12 cellular contexts compared by ENCODE assay signal in genomic region chr4:79652232-79652631, GRCh38.
DNase-seq lines count a peak whose midpoint lies in the region; ATAC-seq and TF ChIP-seq lines count a peak whose summit lies in the region.
"Had no signal": no experiment of that assay in that cellular context is flagged by ENCODE, and none has a peak within 500 bp of the region (broad histone marks: within the 10 kb centered on the region; RNA-seq: fewer than 3 reads in every experiment).

No MANE protein-coding gene starts in this region.

- ATAC-seq in lower lobe of right lung = peak; percentile 72 to 93
- no peak for ATAC-seq in HG03378 (IDR thresholded peaks at IDR 0.05; ENCODE audit: unreplicated experiment)
- ATAC-seq in GM21576 (IDR thresholded peaks at IDR 0.05; ENCODE audit: unreplicated experiment) = no peak

- H3K9me3 ChIP-seq in lower lobe of right lung = peaks cover under 1% of the 10 kb centered on the region

- H3K27ac ChIP-seq in 22Rv1 = peak overlapping the region; percentile 83
- H3K27ac ChIP-seq in lower lobe of right lung = no peak overlapping the region
- H3K27ac ChIP-seq: BLaER1, SJCRH30 had no signal

- DNase-seq in HT-29 (ENCODE audit: low spot score) = peak; percentile 5
- peak; percentile 15 for DNase-seq in brain pericyte (ENCODE audit: low read depth, low spot score)
- no peak for DNase-seq in lower lobe of right lung
- no peak for DNase-seq in activated naive CD4-positive, alpha-beta T cell treated with anti-CD3 and anti-CD28 coated beads, Interleukin-2, amount 50 U/mL, for 16 hours
- DNase-seq in Kasumi-1 (lab: John Stamatoyannopoulos, UW) = no peak
- DNase-seq: activated CD4-positive, CD25-positive, alpha-beta regulatory T cell treated with anti-CD3 and anti-CD28 coated beads, Interleukin-2, amount 50 U/mL, for 72 hours; effector CD4-positive, alpha-beta T cell had no signal

- H3K4me1 ChIP-seq in lower lobe of right lung = peaks cover 10% of the 10 kb centered on the region
- H3K4me1 ChIP-seq: BLaER1 had no signal

- no peak overlapping the region for H3K4me3 ChIP-seq in lower lobe of right lung
- H3K4me3 ChIP-seq: BLaER1, SJCRH30 had no signal

- intact Hi-C loops in lower lobe of right lung (cut with DNase I) = no loop called here

- H3K36me3 ChIP-seq in lower lobe of right lung = no peaks in the 10 kb centered on the region
- H3K36me3 ChIP-seq: BLaER1, SJCRH30 had no signal

- TF ChIP-seq CTCF in 22Rv1 (IDR thresholded peaks at IDR 0.05) (no peak), lower lobe of right lung (IDR thresholded peaks at IDR 0.05) (no peak)

- no peaks in the 10 kb centered on the region for H3K27me3 ChIP-seq in lower lobe of right lung (ENCODE audit: low read depth)
- H3K27me3 ChIP-seq: BLaER1, SJCRH30 had no signal

Comparison
In these comparisons a context has a peak if more than half of its experiments do, and no peak if none do; other contexts are left out.
1. DNase-seq: peak in HT-29 (single experiment) and brain pericyte (single experiment); none in lower lobe of right lung (single experiment), activated naive CD4-positive, alpha-beta T cell treated with anti-CD3 and anti-CD28 coated beads, Interleukin-2, amount 50 U/mL, for 16 hours (single experiment) and Kasumi-1 (0 of 2).
2. ATAC-seq: peak in lower lobe of right lung (2 of 2); none in HG03378 (single experiment) and GM21576 (single experiment).